Comparison of ENCODE assay signal across 8 cellular contexts in genomic region chrX:118644378-118644777, GRCh38.
DNase-seq lines count a peak whose midpoint lies in the region; ATAC-seq, FAIRE-seq and TF ChIP-seq lines count a peak whose summit lies in the region.

No MANE protein-coding gene starts in this region.

- H3K4me1 ChIP-seq in SJCRH30 (no peaks in the 10 kb centered on the region), right cardiac atrium (ENCODE audit: control insufficient read depth, insufficient read depth, low read length) (no peaks in the 10 kb centered on the region), uterus (no peaks in the 10 kb centered on the region), spleen (no peaks in the 10 kb centered on the region)

- TF ChIP-seq POLR2A in uterus (IDR thresholded peaks at IDR 0.05) = no peak
- TF ChIP-seq POLR2A in spleen (IDR thresholded peaks at IDR 0.05) = no peak

- intact Hi-C loops in right cardiac atrium (cut with DNase I) = loop anchor here in 3 of 4 donors (5.0 kb wide), 2 partner anchors 158 to 163 kb away; no protein-coding TSS in a partner anchor
- intact Hi-C loops in uterus (cut with DNase I; ENCODE audit: low total_unique reads) = no loop called here
- intact Hi-C loops in spleen (cut with DNase I; ENCODE audit: low total_unique reads) = no loop called here

- H3K27ac ChIP-seq in HL-60 (replicated peaks) = no peak overlapping the region
- no peak overlapping the region for H3K27ac ChIP-seq in SJCRH30
- H3K27ac ChIP-seq in right cardiac atrium (ENCODE audit: low read length) = no peak overlapping the region
- no peak overlapping the region for H3K27ac ChIP-seq in uterus
- no peak overlapping the region for H3K27ac ChIP-seq in spleen

- TF ChIP-seq CTCF in AG10803 (conservative IDR thresholded peaks at IDR 0.05; ENCODE audit: low read length) (peak; percentile 57), HL-60 (IDR thresholded peaks at IDR 0.05; ENCODE audit: insufficient read depth, low read length) (no peak), uterus (IDR thresholded peaks at IDR 0.05) (peak; percentile 31 to 48 (median 39)), spleen (IDR thresholded peaks at IDR 0.05 in 8 of 11, conservative IDR thresholded peaks at IDR 0.05 in 3 of 11) (peak in 3 of 11 experiments; percentile 19 to 33 (median 30))

- FAIRE-seq in HTR-8/SVneo (lab: Jason Lieb, UNC) = no peak

- 36% methylated on average over 1 of the region's 1 CpG for WGBS in right cardiac atrium
- WGBS in spleen, 5 donors = 47 to 80% (median 65%) methylated on average over 1 of the region's 1 CpG

- H3K4me3 ChIP-seq in AG10803 (ENCODE audit: low read length) (no peak overlapping the region), HL-60 (replicated peaks; ENCODE audit: insufficient read depth, low read length) (no peak overlapping the region), SJCRH30 (no peak overlapping the region), right cardiac atrium (ENCODE audit: low read length) (no peak overlapping the region), uterus (no peak overlapping the region), spleen (no peak overlapping the region)

- H3K36me3 ChIP-seq in SJCRH30 = no peaks in the 10 kb centered on the region
- H3K36me3 ChIP-seq in uterus = no peaks in the 10 kb centered on the region
- peaks cover 0 to 69% (median 10%) of the 10 kb centered on the region in 6 donors for H3K36me3 ChIP-seq in spleen

- ATAC-seq in right cardiac atrium (peak; percentile 57 to 61), GM18519 (IDR thresholded peaks at IDR 0.05; ENCODE audit: low FRiP score, unreplicated experiment) (no peak)

- no peaks in the 10 kb centered on the region for H3K9me3 ChIP-seq in SJCRH30 (replicated peaks)
- no peaks in the 10 kb centered on the region for H3K9me3 ChIP-seq in right cardiac atrium (ENCODE audit: control insufficient read depth, low read length)
- H3K9me3 ChIP-seq in uterus = no peaks in the 10 kb centered on the region
- no peaks in the 10 kb centered on the region for H3K9me3 ChIP-seq in spleen

- DNase-seq in AG10803 (ENCODE audit: low read depth) = peak; percentile 55
- DNase-seq in HL-60 (ENCODE audit: low read depth in 1 of 2, low spot score in 1 of 2) = peak; percentile 9 to 18
- DNase-seq in SJCRH30 = peak; percentile 6 to 47
- no peak for DNase-seq in right cardiac atrium
- no peak for DNase-seq in uterus
- DNase-seq in HTR-8/SVneo (ENCODE audit: insufficient read length, low spot score) = no peak
- no peak for DNase-seq in spleen

- H3K27me3 ChIP-seq in HL-60 (ENCODE audit: insufficient read depth, poor library complexity, severe bottlenecking) (no peaks in the 10 kb centered on the region), SJCRH30 (no peaks in the 10 kb centered on the region), right cardiac atrium (ENCODE audit: control insufficient read depth, insufficient read depth) (no peaks in the 10 kb centered on the region), uterus (no peaks in the 10 kb centered on the region), spleen (replicated peaks in 1 of 7) (no peaks in the 10 kb centered on the region)

Comparison
In these comparisons a context has a peak if more than half of its experiments do, and no peak if none do; other contexts are left out.
1. DNase-seq: peak in AG10803 (single experiment), HL-60 (2 of 2) and SJCRH30 (2 of 2); none in right cardiac atrium (0 of 3), uterus (0 of 2), HTR-8/SVneo (single experiment) and spleen (single experiment).
2. intact Hi-C loops: an anchor here in right cardiac atrium (5.0 kb wide); none called in uterus and spleen.